Comparison of ENCODE assay signal across 1 cellular context in the genomic region with DNA sequence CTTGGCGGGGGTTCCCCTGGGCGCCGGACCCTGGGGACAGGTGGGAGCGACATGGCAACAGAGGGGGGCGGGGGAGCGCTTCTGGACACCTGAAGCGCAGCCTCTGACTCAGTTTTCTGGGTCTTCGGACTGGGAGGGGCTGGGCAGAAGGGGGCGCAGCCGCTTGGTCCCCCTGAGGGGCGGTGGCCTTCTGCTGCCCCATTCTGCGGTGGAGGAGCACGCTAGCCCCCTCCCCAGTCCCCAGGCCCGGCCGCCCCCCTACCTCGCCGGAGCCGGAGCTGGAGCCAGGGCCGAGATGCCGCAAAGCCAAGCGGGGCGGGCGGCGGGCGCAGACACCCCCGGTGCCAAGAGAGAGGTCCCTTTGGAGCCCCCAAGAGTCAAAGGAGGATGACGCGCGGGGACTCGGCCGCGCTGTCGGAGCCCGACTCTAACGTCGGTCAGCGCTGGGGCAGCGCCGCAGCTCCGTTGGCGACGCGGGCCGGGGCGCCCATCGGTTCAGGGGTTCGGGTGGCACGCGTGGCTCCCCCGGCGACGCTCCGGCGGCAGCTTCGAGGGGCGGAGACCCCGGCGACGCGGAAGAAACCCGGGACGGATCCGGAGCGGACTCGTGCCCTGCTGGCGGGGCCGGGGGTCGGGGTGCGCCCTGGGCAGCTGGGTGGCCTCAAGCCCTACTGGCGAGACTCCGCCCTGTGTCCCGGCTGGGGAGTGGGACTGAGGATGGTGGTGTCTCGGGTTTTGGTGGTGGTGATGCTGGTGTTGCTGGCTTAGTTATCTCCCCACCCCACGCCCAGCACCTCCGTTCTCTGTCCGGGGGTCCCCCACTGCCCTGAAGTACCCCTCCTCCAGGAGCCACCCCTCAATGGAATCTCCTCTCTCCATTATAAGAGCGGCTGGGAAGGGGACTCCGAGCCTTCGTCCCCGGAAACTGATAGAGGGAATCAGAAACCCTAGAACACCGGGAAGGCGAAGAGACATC.
A peak's percentile ranks its signal among the peaks of the same experiment; 100 is the strongest.
TF ChIP-seq lines count a peak whose summit lies in the region.

A gene (minus strand): TSS at position 514 of the 976 bp plus-strand sequence. CDS start 5,486 bp downstream, outside the sequence.

TF ChIP-seq in K562, 482 proteins besides CTCF, POLR2A, EP300 and RAD21 (continued from another document):
- TF ChIP-seq, protein P1, sequence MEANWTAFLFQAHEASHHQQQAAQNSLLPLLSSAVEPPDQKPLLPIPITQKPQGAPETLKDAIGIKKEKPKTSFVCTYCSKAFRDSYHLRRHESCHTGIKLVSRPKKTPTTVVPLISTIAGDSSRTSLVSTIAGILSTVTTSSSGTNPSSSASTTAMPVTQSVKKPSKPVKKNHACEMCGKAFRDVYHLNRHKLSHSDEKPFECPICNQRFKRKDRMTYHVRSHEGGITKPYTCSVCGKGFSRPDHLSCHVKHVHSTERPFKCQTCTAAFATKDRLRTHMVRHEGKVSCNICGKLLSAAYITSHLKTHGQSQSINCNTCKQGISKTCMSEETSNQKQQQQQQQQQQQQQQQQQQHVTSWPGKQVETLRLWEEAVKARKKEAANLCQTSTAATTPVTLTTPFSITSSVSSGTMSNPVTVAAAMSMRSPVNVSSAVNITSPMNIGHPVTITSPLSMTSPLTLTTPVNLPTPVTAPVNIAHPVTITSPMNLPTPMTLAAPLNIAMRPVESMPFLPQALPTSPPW (CRISPR knock-in tag; IDR thresholded peaks at IDR 0.05) = peak; percentile 11; the same call in 1 of the 2 replicates
- TF ChIP-seq ZNF408 (CRISPR knock-in tag; IDR thresholded peaks at IDR 0.05; ENCODE audit: low read depth) (no peak), HNRNPL (IDR thresholded peaks at IDR 0.05; ENCODE audit: low read depth, low read length) (peak; percentile 63; the same call in 1 of the 2 replicates), CREB1 (IDR thresholded peaks at IDR 0.05) (no peak), CREB1 (CRISPR knock-in tag; IDR thresholded peaks at IDR 0.05) (no peak), ZBTB7A (IDR thresholded peaks at IDR 0.05; ENCODE audit: borderline replicate concordance, control insufficient read depth, low read depth, low read length) (peak; percentile 15; the same call in 1 of the 2 replicates)
